In the genomic region with DNA sequence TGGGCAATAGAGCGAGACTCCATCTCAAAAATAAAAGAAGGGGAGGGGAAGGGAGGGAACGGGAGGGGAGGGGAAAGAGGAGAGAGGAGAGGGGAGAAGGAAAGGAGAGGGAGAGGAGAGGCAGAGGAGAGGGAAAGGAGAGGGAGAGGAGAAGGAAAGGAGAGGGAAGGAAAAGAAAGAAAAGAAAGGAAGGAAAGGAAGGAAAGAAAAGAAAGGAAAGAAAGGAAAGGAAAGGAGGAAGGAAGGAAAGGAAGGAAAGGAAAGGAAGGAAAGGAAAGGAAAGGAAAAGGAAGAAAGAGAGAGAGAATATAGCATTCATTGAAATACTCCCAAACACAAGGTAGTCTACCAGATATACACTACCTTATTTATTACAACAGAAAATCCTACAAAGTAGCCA, we compare ENCODE assay signal across 23 cellular contexts. TPM values are rescaled to one million over a fixed set of nuclear protein-coding genes. Genes with fewer than 3 reads are reported as not detected.
DNase-seq lines count a peak whose midpoint lies in the region; ATAC-seq, FAIRE-seq and TF ChIP-seq lines count a peak whose summit lies in the region.
"Had no signal": no experiment of that assay in that cellular context is flagged by ENCODE, and none has a peak within 500 bp of the region (broad histone marks: within the 10 kb centered on the region; RNA-seq: fewer than 3 reads in every experiment).

No MANE protein-coding gene starts in this region.

- CTCF ChIA-PET in A549 (lab: Yijun Ruan, JAX), result interaction anchor here (0.6 to 2.7 kb wide), 6 partner anchors 11 to 624 kb away, joined by 3 to 11 read pairs (median 4); no protein-coding TSS in a partner anchor
- CTCF ChIA-PET in K562 (lab: Yijun Ruan, JAX; ENCODE audit: low intra/inter-chr PET ratio), result no interaction called here

- TF ChIP-seq POLR2A in A549 (IDR thresholded peaks at IDR 0.05; ENCODE audit: low read length) (no peak), K562 (conservative IDR thresholded peaks at IDR 0.05) (no peak)

- H3K4me1 ChIP-seq in A549, result peaks cover 44% of the 10 kb centered on the region
- no peaks in the 10 kb centered on the region for H3K4me1 ChIP-seq in K562 (replicated peaks in 1 of 2; ENCODE audit: control insufficient read depth in 2 of 2, insufficient read depth in 2 of 2, low read length in 2 of 2)
- H3K4me1 ChIP-seq: BE2C had no signal

- DNase-seq in T-helper 2 cell treated with Interferon-gamma antibody and Interleukin-4, amounts not matched to agents 5 μg/mL and 100 μg/mL, for 36 hours (ENCODE audit: low spot score), result no peak
- DNase-seq in T-helper 2 cell (no peak), A549 (ENCODE audit: low read depth in 1 of 2, low spot score in 1 of 2) (no peak), K562 (ENCODE audit: extremely low read depth in 1 of 4, low spot score in 3 of 4) (no peak), neural crest cell (ENCODE audit: low read depth, low spot score) (no peak), foreskin melanocyte (no peak), kidney glomerular epithelial cell (lab: John Stamatoyannopoulos, UW) (no peak)
- DNase-seq: ACHN; AML-193; BE2C; CD4-positive, alpha-beta T cell; CD8-positive, alpha-beta memory T cell; DMS53; DMS79 treated with DMSO at 0.1 percent for 48 hours; GF-D8; GOT3 had no signal

- no peak overlapping the region for H2AFZ ChIP-seq in K562 (ENCODE audit: low read depth, low read length)

- peaks cover 4% of the 10 kb centered on the region for H3K4me1 Mint-ChIP-seq in T-helper 2 cell treated with Interferon-gamma antibody and Interleukin-4, amounts not matched to agents 5 μg/mL and 100 μg/mL, for 36 hours (ENCODE audit: low read depth)
- no peaks in the 10 kb centered on the region for H3K4me1 Mint-ChIP-seq in neural crest cell
- H3K4me1 Mint-ChIP-seq: CD14-positive monocyte; CD8-positive, alpha-beta memory T cell had no signal

- H3K9ac ChIP-seq in K562 (ENCODE audit: insufficient read depth in 1 of 2, low read depth in 2 of 2, low read length in 2 of 2), result no peak overlapping the region
- H3K9ac ChIP-seq: BLaER1 treated with 17β-estradiol and CSF1 and Interleukin-3, amounts not matched to agents 10 nM and 100 nM had no signal

- H3K36me3 ChIP-seq in K562 (ENCODE audit: control insufficient read depth, insufficient read depth, low read length), result peaks cover 50% of the 10 kb centered on the region
- H3K36me3 ChIP-seq: BE2C, HAP-1 had no signal

- no peaks in the 10 kb centered on the region for H4K20me1 ChIP-seq in K562 (replicated peaks; ENCODE audit: control insufficient read depth, insufficient read depth, low read length)
- H4K20me1 ChIP-seq: BLaER1 treated with 17β-estradiol and CSF1 and Interleukin-3, amounts not matched to agents 10 nM and 100 nM had no signal

- WGBS in A549 (ENCODE audit: missing lambda C conversion rate), result 73% methylated on average over 2 of the region's 2 CpGs
- no CpG with 5 or more reads among the region's 2 CpGs for WGBS in K562 (ENCODE audit: insufficient coverage, low coverage, missing lambda C conversion rate)

- peaks cover 23% of the 10 kb centered on the region for H3K36me3 Mint-ChIP-seq in T-helper 2 cell treated with Interferon-gamma antibody and Interleukin-4, amounts not matched to agents 5 μg/mL and 100 μg/mL, for 36 hours (ENCODE audit: low read depth)
- H3K36me3 Mint-ChIP-seq in neural crest cell (ENCODE audit: low read depth), result peaks cover 22% of the 10 kb centered on the region

- H3K9me3 Mint-ChIP-seq in T-helper 2 cell treated with Interferon-gamma antibody and Interleukin-4, amounts not matched to agents 5 μg/mL and 100 μg/mL, for 36 hours, result peaks cover 11% of the 10 kb centered on the region
- no peaks in the 10 kb centered on the region for H3K9me3 Mint-ChIP-seq in neural crest cell
- H3K9me3 Mint-ChIP-seq: CD4-positive, alpha-beta T cell; CD8-positive, alpha-beta memory T cell had no signal

- H3K27ac Mint-ChIP-seq in T-helper 2 cell treated with Interferon-gamma antibody and Interleukin-4, amounts not matched to agents 5 μg/mL and 100 μg/mL, for 36 hours, result peak overlapping the region; percentile 42
- peak overlapping the region; percentile 44 for H3K27ac Mint-ChIP-seq in neural crest cell (ENCODE audit: unreplicated experiment)
- H3K27ac Mint-ChIP-seq: CD4-positive, alpha-beta T cell had no signal

- no peak overlapping the region for H3K4me3 Mint-ChIP-seq in T-helper 2 cell treated with Interferon-gamma antibody and Interleukin-4, amounts not matched to agents 5 μg/mL and 100 μg/mL, for 36 hours
- no peak overlapping the region for H3K4me3 Mint-ChIP-seq in neural crest cell
- H3K4me3 Mint-ChIP-seq: CD14-positive monocyte; CD4-positive, alpha-beta T cell; CD8-positive, alpha-beta memory T cell had no signal

- FAIRE-seq in A549 (lab: Jason Lieb, UNC), result no peak
- FAIRE-seq in K562 (lab: Jason Lieb, UNC), result no peak
- FAIRE-seq: A204.1, GM12892, H54 had no signal

- no peaks in the 10 kb centered on the region for H3K27me3 Mint-ChIP-seq in T-helper 2 cell treated with Interferon-gamma antibody and Interleukin-4, amounts not matched to agents 5 μg/mL and 100 μg/mL, for 36 hours (ENCODE audit: low read depth)
- no peaks in the 10 kb centered on the region for H3K27me3 Mint-ChIP-seq in neural crest cell (ENCODE audit: low read depth)
- H3K27me3 Mint-ChIP-seq: CD4-positive, alpha-beta T cell; CD8-positive, alpha-beta memory T cell had no signal

- intact Hi-C loops in K562 (cut with micrococcal nuclease), result no loop called here

- TF ChIP-seq EP300 in A549 (IDR thresholded peaks at IDR 0.05) (no peak), K562 (IDR thresholded peaks at IDR 0.05; ENCODE audit: low read length) (no peak)

- no peak overlapping the region for H3K4me2 ChIP-seq in A549
- no peak overlapping the region for H3K4me2 ChIP-seq in K562 (ENCODE audit: insufficient read depth, low read length)
- H3K4me2 ChIP-seq: BLaER1 treated with 17β-estradiol and CSF1 and Interleukin-3, amounts not matched to agents 10 nM and 100 nM had no signal

- H3K27ac ChIP-seq in A549 (peak overlapping the region; percentile 8 to 91; a peak in 3 of 6 replicates), K562 (ENCODE audit: extremely low read depth, low read depth, low read length) (no peak overlapping the region)
- H3K27ac ChIP-seq: 22Rv1; BLaER1 treated with 17β-estradiol and CSF1 and Interleukin-3, amounts not matched to agents 10 nM and 100 nM had no signal

- H3K4me3 ChIP-seq in A549, result no peak overlapping the region
- no peak overlapping the region for H3K4me3 ChIP-seq in K562
- H3K4me3 ChIP-seq: BLaER1 treated with 17β-estradiol and CSF1 and Interleukin-3, amounts not matched to agents 10 nM and 100 nM; HAP-1 had no signal

- ATAC-seq in A549 (no peak), K562 (no peak)

- H3K27me3 ChIP-seq in K562 (ENCODE audit: control insufficient read depth in 2 of 2, insufficient read depth in 2 of 2, low read length in 2 of 2), result no peaks in the 10 kb centered on the region
- H3K27me3 ChIP-seq: BE2C; BLaER1 treated with 17β-estradiol and CSF1 and Interleukin-3, amounts not matched to agents 10 nM and 100 nM had no signal

- no TSS peak for BruUV-seq in K562 (replicated peaks; lab: Mats Ljungman, UMichigan)

- H3K9me1 ChIP-seq in K562 (ENCODE audit: control insufficient read depth, insufficient read depth, low read length), result no peaks in the 10 kb centered on the region

- H3K9me3 ChIP-seq in A549 (peaks cover 11% of the 10 kb centered on the region), K562 (replicated peaks; ENCODE audit: control insufficient read depth, insufficient read depth, low read depth, low read length) (no peaks in the 10 kb centered on the region)
- H3K9me3 ChIP-seq: BE2C, HAP-1 had no signal

- TF ChIP-seq RAD21 in A549 (conservative IDR thresholded peaks at IDR 0.05 in 1 of 2, IDR thresholded peaks at IDR 0.05 in 1 of 2) (no peak), K562 (CRISPR knock-in tag; conservative IDR thresholded peaks at IDR 0.05 in 1 of 2, IDR thresholded peaks at IDR 0.05 in 1 of 2) (no peak)

- peaks cover 6% of the 10 kb centered on the region for H3K79me2 ChIP-seq in K562 (ENCODE audit: control insufficient read depth, insufficient read depth, low read length)

- POLR2A ChIA-PET in A549 (lab: Yijun Ruan, JAX), result no interaction called here
- POLR2A ChIA-PET in K562 (lab: Yijun Ruan, JAX), result interaction anchor here (1.0 to 1.4 kb wide), 2 partner anchors 27 to 206 kb away, joined by 3 to 6 read pairs; no protein-coding TSS in a partner anchor

- TF ChIP-seq CTCF in A549 (IDR thresholded peaks at IDR 0.05), result no peak
- TF ChIP-seq CTCF in K562 (IDR thresholded peaks at IDR 0.05 in 2 of 3, conservative IDR thresholded peaks at IDR 0.05 in 1 of 3; ENCODE audit: insufficient read depth in 2 of 3, low read depth in 1 of 3, low read length in 3 of 3), result no peak
- TF ChIP-seq CTCF in neural crest cell (conservative IDR thresholded peaks at IDR 0.05), result no peak

- in situ Hi-C loops in K562 (cut with MboI), result no loop called here

TF ChIP-seq in A549, 52 proteins besides CTCF, POLR2A, EP300 and RAD21 (continues in another document):
- TF ChIP-seq FOXS1 (CRISPR knock-in tag; IDR thresholded peaks at IDR 0.05) (no peak), TFCP2L1 (CRISPR knock-in tag; IDR thresholded peaks at IDR 0.05) (no peak)

RNA-seq across cellular contexts. Expression of gene SUSD1, which starts 44.8 kb away (rescaled TPM):
- polyA plus RNA-seq in A549 (2011; rRNA removed), result 18.6 and 21.7 TPM in 2 replicates
- 6.3 and 7.3 TPM in 2 replicates for polyA plus RNA-seq in A549 (2012; cell fraction: cytosol; rRNA removed)
- polyA plus RNA-seq in A549 (2012; cell fraction: nucleus; rRNA removed), result 8.6 and 12.3 TPM in 2 replicates
- polyA plus RNA-seq in A549 (2017; fragmentation: RNase III; extraction: RNeasy Plus Mini Kit Qiagen cat#74134 plus additional on column Dnase treatment), result 14.1 to 17.9 TPM (median 15.7 TPM) in 3 replicates
- 22.4 and 24.8 TPM in 2 replicates for polyA minus RNA-seq in A549 (2011; rRNA and poly(A)+ RNA removed)
- 117 and 175 TPM in 2 replicates for total RNA-seq in K562 (2011; cell fraction: chromatin; rRNA removed; ENCODE audit: low replicate concordance)
- 81.5 and 91.5 TPM in 2 replicates for total RNA-seq in K562 (2011; cell fraction: nucleolus; rRNA removed)
- total RNA-seq in K562 (2011; cell fraction: nucleoplasm; rRNA removed), result 112 and 122 TPM in 2 replicates
- total RNA-seq in K562 (2014; rRNA removed), result 27.8 and 35.6 TPM in 2 replicates
- 36.1 and 38.2 TPM in 2 replicates for total RNA-seq in K562 (2014; rRNA removed; fragmentation: Illumina TruSeq; extraction: Trizol)
- total RNA-seq in K562 (2015; rRNA removed; fragmentation: Illumina TruSeq; extraction: Trizol), result 35.2 and 37.3 TPM in 2 replicates
- 37.4 and 40.4 TPM in 2 replicates for total RNA-seq in K562 (2021)
- 38.0 and 44.4 TPM in 2 replicates for polyA plus RNA-seq in K562 (2011; rRNA removed)
- polyA plus RNA-seq in K562 (2011; cell fraction: cytosol; rRNA removed), result 25.2 and 36.0 TPM in 2 replicates
- polyA plus RNA-seq in K562 (2011; cell fraction: nucleus; rRNA removed), result 36.6 and 39.7 TPM in 2 replicates
- 23.3 and 26.8 TPM in 2 replicates for polyA plus RNA-seq in K562 (2012)
- 30.1 and 36.1 TPM in 2 replicates for polyA plus RNA-seq in K562 (2014; fragmentation: Illumina TruSeq; extraction: Trizol)
- polyA plus RNA-seq in K562 (2014; fragmentation: Nextera tagmentation; extraction: Ambion mirVana), result 10 to 100 TPM; 10.9 to 11.9 TPM
- 21.9 and 31.0 TPM in 2 replicates for polyA plus RNA-seq in K562 (2014; rRNA removed)
- polyA minus RNA-seq in K562 (2011; rRNA and poly(A)+ RNA removed), result 91.5 and 92.3 TPM in 2 replicates
- polyA minus RNA-seq in K562 (2011; cell fraction: cytosol; rRNA and poly(A)+ RNA removed), result 38.1 and 39.9 TPM in 2 replicates
- 36.2 and 58.4 TPM in 2 replicates for polyA minus RNA-seq in K562 (2011; cell fraction: nucleus; rRNA and poly(A)+ RNA removed)
- total RNA-seq in neural crest cell, result 22.6 and 23.6 TPM in 2 replicates
